ENCODE assay signal across 8 cellular contexts in genomic region chr4:73259552-73260140, GRCh38. TPM values are rescaled to one million over a fixed set of nuclear protein-coding genes. Genes with fewer than 3 reads are reported as not detected.
DNase-seq lines count a peak whose midpoint lies in the region; ATAC-seq, FAIRE-seq and TF ChIP-seq lines count a peak whose summit lies in the region.

No MANE protein-coding gene starts in this region.

- H3K36me3 ChIP-seq in heart left ventricle: peaks cover 0 to 4% (median 0%) of the 10 kb centered on the region in 9 donors
- H3K36me3 ChIP-seq in mucosa of rectum (ENCODE audit: control insufficient read depth in 2 of 2, insufficient read depth in 2 of 2, low read length in 2 of 2): no peaks in the 10 kb centered on the region

- no peak for FAIRE-seq in RCC 7860 (lab: Jason Lieb, UNC)

- H3K27ac ChIP-seq in heart left ventricle (peak overlapping the region; percentile 86 to 99 (median 98)), mucosa of rectum (ENCODE audit: low read depth in 2 of 2, low read length in 2 of 2) (peak overlapping the region; percentile 96 to 97)

- H3K27me3 ChIP-seq in heart left ventricle (no peaks in the 10 kb centered on the region), mucosa of rectum (ENCODE audit: control insufficient read depth in 2 of 2, insufficient read depth in 2 of 2, low read length in 2 of 2) (no peaks in the 10 kb centered on the region)

- 0 to 1% (median 0%) methylated on average over 9 of the region's 9 CpGs for WGBS in heart left ventricle, 4 donors

- intact Hi-C loops in heart left ventricle (cut with DNase I) (loop anchor here (2.0 to 10.0 kb wide), 10 partner anchors 37 to 192 kb away; partner anchors contain the start of gene COX18 (in 7 of the 10)), cardiac septum (cut with DNase I) (loop anchor here (1.0 to 10.0 kb wide), 3 partner anchors 37 to 190 kb away; partner anchors contain the start of gene COX18)

- peak overlapping the region; percentile 94 for H3K9ac ChIP-seq in mucosa of rectum (ENCODE audit: low read depth in 1 of 2, low read length in 2 of 2)

- DNase-seq in heart left ventricle (peak in 1 of 5 donors; percentile 27), cardiac septum (ENCODE audit: low spot score) (no peak), RCC 7860 (ENCODE audit: low spot score) (peak; percentile 17), choroid plexus epithelial cell (ENCODE audit: low read depth) (no peak), NCI-H526 treated with DMSO at 0.1 percent for 48 hours (lab: John Stamatoyannopoulos, UW) (no peak)

- TF ChIP-seq CTCF in heart left ventricle (IDR thresholded peaks at IDR 0.05): no peak
- no peak for TF ChIP-seq CTCF in choroid plexus epithelial cell (conservative IDR thresholded peaks at IDR 0.05; ENCODE audit: low read depth, low read length)

- H3K4me3 ChIP-seq in heart left ventricle (peak overlapping the region; percentile 68 to 94 (median 84)), choroid plexus epithelial cell (ENCODE audit: low read depth, low read length) (peak overlapping the region; percentile 91), mucosa of rectum (ENCODE audit: low read length in 2 of 2) (peak overlapping the region; percentile 92 to 99)

- no peaks in the 10 kb centered on the region for H3K9me3 ChIP-seq in heart left ventricle
- no peaks in the 10 kb centered on the region for H3K9me3 ChIP-seq in mucosa of rectum (ENCODE audit: control insufficient read depth in 2 of 2, low read length in 2 of 2)

- peak in 2 of 4 donors; percentile 6 to 7 for ATAC-seq in heart left ventricle
- peak; percentile 1 for ATAC-seq in HG02763 (IDR thresholded peaks at IDR 0.05; ENCODE audit: unreplicated experiment)
- no peak for ATAC-seq in esophagus mucosa

- TF ChIP-seq POLR2A in heart left ventricle (IDR thresholded peaks at IDR 0.05): no peak

- H3K4me1 ChIP-seq in heart left ventricle: peaks cover 3 to 50% (median 40%) of the 10 kb centered on the region in 12 donors
- H3K4me1 ChIP-seq in mucosa of rectum (ENCODE audit: control insufficient read depth in 2 of 2, insufficient read depth in 2 of 2, low read length in 2 of 2): peaks cover 8 to 16% of the 10 kb centered on the region in 2 donors

RNA-seq across cellular contexts. Expression of gene ANKRD17, which starts 1.0 kb away (rescaled TPM):
- total RNA-seq in heart left ventricle (10 to 100 TPM; 48.5 to 67.1 (median 58.9) TPM), cardiac septum (59.8 TPM), esophagus mucosa (38.9 TPM)
- 10 to 100 TPM; 13.0 to 19.8 TPM for polyA plus RNA-seq in heart left ventricle
